ENCODE assay signal across 21 cellular contexts in genomic region chr11:15927196-15927865, GRCh38.
"Had no signal": no experiment of that assay in that cellular context is flagged by ENCODE, and none has a peak within 500 bp of the region (broad histone marks: within the 10 kb centered on the region; RNA-seq: fewer than 3 reads in every experiment).

No MANE protein-coding gene starts in this region.

- H3K27ac ChIP-seq: heart left ventricle, left ventricle myocardium inferior, lower lobe of right lung, neutrophil, psoas muscle, right lobe of liver, thoracic aorta, transverse colon had no signal

- H3K36me3 ChIP-seq: heart left ventricle, left ventricle myocardium inferior, lower lobe of right lung, neutrophil, right lobe of liver, thoracic aorta, transverse colon had no signal

- H3K4me1 ChIP-seq: heart left ventricle, left ventricle myocardium inferior, lower lobe of right lung, psoas muscle, right lobe of liver, transverse colon had no signal

- H3K27me3 ChIP-seq: heart left ventricle, neutrophil, right lobe of liver, transverse colon had no signal

- ATAC-seq: lower lobe of right lung; naive thymus-derived CD8-positive, alpha-beta T cell; psoas muscle; right lobe of liver; stimulated activated naive B cell treated with anti-CD40 and anti-IgM and Interleukin-4, amounts not matched to agents 10 μg/mL and 1 μg/mL and 100 μg/mL, for 72 hours; stimulated activated naive CD8-positive, alpha-beta T cell treated with anti-CD3 and anti-CD28 coated beads, Interleukin-15, amount 100 ng/mL, for 72 hours had no signal

- DNase-seq: cerebellar nuclear complex; heart left ventricle; hypothalamus; left ventricle myocardium inferior; lower lobe of right lung; mesenchymal stem cell; naive thymus-derived CD8-positive, alpha-beta T cell; psoas muscle; retina; stimulated activated CD4-positive, alpha-beta T cell treated with anti-CD3 and anti-CD28 coated beads, Interleukin-2, amount 100 ng/mL, for 24 hours; stimulated activated CD4-positive, alpha-beta T cell treated with anti-CD3 and anti-CD28 coated beads, Interleukin-4, amount 100 ng/mL, for 4 hours; stimulated activated naive B cell treated with anti-CD40 and anti-IgM and Interleukin-4, amounts not matched to agents 10 μg/mL and 1 μg/mL and 100 μg/mL, for 72 hours; stimulated activated naive CD8-positive, alpha-beta T cell treated with anti-CD3 and anti-CD28 coated beads, Interleukin-15, amount 100 ng/mL, for 72 hours; transverse colon had no signal

- H3K4me3 ChIP-seq: heart left ventricle, left ventricle myocardium inferior, lower lobe of right lung, psoas muscle, right lobe of liver, thoracic aorta, transverse colon had no signal

- H3K9me3 ChIP-seq: lower lobe of right lung, neutrophil, psoas muscle, right lobe of liver, thoracic aorta, transverse colon had no signal

- FAIRE-seq: colon, frontal cortex, islet of Langerhans, urothelium cell line had no signal
